13 cellular contexts compared by ENCODE assay signal in genomic region chrX:118520206-118520857, GRCh38. TPM values are rescaled to one million over a fixed set of nuclear protein-coding genes. Genes with fewer than 3 reads are reported as not detected.
A peak's percentile ranks its signal among the peaks of the same experiment; 100 is the strongest.
DNase-seq lines count a peak whose midpoint lies in the region; ATAC-seq and TF ChIP-seq lines count a peak whose summit lies in the region.
"Had no signal": no experiment of that assay in that cellular context is flagged by ENCODE, and none has a peak within 500 bp of the region (broad histone marks: within the 10 kb centered on the region; RNA-seq: fewer than 3 reads in every experiment).

No MANE protein-coding gene starts in this region.

- peak overlapping the region; percentile 60 to 87 for H3K27ac Mint-ChIP-seq in natural killer cell

- H3K27me3 Mint-ChIP-seq in natural killer cell (ENCODE audit: low read depth in 2 of 2), result no peaks in the 10 kb centered on the region

- H3K4me3 ChIP-seq in AG10803 (ENCODE audit: low read length), result no peak overlapping the region

- ATAC-seq in natural killer cell (no peak), GM18517 (IDR thresholded peaks at IDR 0.05; ENCODE audit: unreplicated experiment) (no peak), GM21717 (IDR thresholded peaks at IDR 0.05; ENCODE audit: unreplicated experiment) (no peak)

- intact Hi-C loops in natural killer cell (cut with micrococcal nuclease), result no loop called here

- peak; percentile 75 for DNase-seq in AG10803 (ENCODE audit: low read depth)
- DNase-seq in M059J (ENCODE audit: low read depth), result peak; percentile 44
- peak; percentile 63 for DNase-seq in dedifferentiated amniotic fluid mesenchymal stem cell (ENCODE audit: extremely low spot score)
- DNase-seq in natural killer cell, result no peak
- DNase-seq in hypothalamus (lab: John Stamatoyannopoulos, UW), result no peak
- DNase-seq in glomerular visceral epithelial cell (ENCODE audit: extremely low spot score), result no peak
- DNase-seq: activated T-cell treated with anti-CD3 and anti-CD28 coated beads, Interleukin-2, amount 50 U/mL, for 1 hour; COR-L47; midbrain; NCI-H2171; stimulated activated CD4-positive, alpha-beta T cell treated with anti-CD3 and anti-CD28 coated beads, Interleukin-4, amount 100 ng/mL, for 4 hours had no signal

- no peak for TF ChIP-seq CTCF in AG10803 (conservative IDR thresholded peaks at IDR 0.05; ENCODE audit: low read length)
- TF ChIP-seq CTCF in natural killer cell (IDR thresholded peaks at IDR 0.05), result no peak

- peaks cover 40 to 46% of the 10 kb centered on the region in 2 donors for H3K4me1 Mint-ChIP-seq in natural killer cell

- H3K36me3 Mint-ChIP-seq in natural killer cell, result no peaks in the 10 kb centered on the region

- H3K9me3 Mint-ChIP-seq in natural killer cell, result no peaks in the 10 kb centered on the region

- H3K4me3 Mint-ChIP-seq in natural killer cell, result no peak overlapping the region

RNA-seq across cellular contexts. Expression of gene DOCK11, which starts 24.7 kb away (rescaled TPM):
- 2.3 and 3.4 TPM in 2 replicates for total RNA-seq in M059J (2014; rRNA removed; shearing (Covaris generic))
- total RNA-seq in natural killer cell, result 100 to 1,000 TPM; 108 to 130 (median 117) TPM

Comparison
In these comparisons a context has a peak if more than half of its experiments do, and no peak if none do; other contexts are left out.
1. DNase-seq: peak in AG10803 (single experiment), M059J (single experiment) and dedifferentiated amniotic fluid mesenchymal stem cell (single experiment); none in natural killer cell (single experiment), hypothalamus (0 of 51) and glomerular visceral epithelial cell (single experiment).
2. RNA of gene DOCK11, which starts 24.7 kb away (total RNA-seq): 108 to 130 TPM in natural killer cell; 2.3 to 3.4 TPM in M059J; every median in the first group is over 10 times any median in the second.